1 cellular context compared by ENCODE assay signal in the genomic region with DNA sequence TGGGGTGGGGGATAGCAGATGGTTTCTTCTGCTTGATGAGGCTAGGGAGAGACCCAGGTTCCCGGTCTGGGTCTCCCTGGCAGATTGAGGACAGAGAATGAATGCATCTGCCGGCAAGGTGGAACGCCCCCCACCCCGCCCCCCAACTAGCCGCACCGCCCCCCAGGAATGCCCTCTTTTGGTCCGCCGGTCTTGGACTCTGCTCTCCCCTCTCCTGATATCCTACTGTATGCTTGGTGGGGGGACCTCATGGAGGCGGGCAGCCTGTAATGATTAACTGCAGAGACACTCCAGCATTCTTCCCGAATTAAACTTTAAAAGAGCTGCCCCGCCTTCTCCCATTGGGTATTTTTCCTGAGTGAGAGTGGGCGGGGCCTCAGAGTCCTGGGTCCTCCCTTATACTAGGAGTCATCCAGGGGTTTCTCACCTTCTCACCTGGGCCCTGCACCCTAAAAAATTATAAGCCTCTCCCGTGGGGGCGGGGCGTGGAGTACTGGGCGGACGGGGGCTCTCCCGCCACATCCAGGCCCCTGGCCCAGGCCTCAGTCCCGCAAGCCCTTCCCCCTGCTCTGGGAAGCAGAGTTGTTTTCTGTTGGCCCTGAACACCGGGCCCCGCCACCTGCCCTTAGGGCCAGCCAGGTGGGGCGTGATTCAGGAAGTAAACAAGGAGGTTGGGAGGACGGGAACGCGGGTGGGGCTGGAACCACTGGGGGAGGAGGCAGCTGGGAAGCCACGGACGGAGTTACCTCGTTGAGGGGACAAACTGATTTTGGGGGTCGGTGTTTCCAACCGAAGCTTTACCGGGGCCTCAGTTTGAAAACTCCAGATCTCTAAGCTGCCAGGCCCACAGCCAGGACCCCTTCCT.
A peak's percentile ranks its signal among the peaks of the same experiment; 100 is the strongest.
TF ChIP-seq lines count a peak whose summit lies in the region.

No MANE protein-coding gene starts in this region.

TF ChIP-seq in HepG2, 621 proteins besides CTCF, POLR2A, EP300 and RAD21 (continued from another document and continues in another):
- TF ChIP-seq, protein P1, sequence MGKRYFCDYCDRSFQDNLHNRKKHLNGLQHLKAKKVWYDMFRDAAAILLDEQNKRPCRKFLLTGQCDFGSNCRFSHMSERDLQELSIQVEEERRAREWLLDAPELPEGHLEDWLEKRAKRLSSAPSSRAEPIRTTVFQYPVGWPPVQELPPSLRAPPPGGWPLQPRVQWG (CRISPR knock-in tag; IDR thresholded peaks at IDR 0.05; ENCODE audit: borderline replicate concordance, low read depth): no peak
- TF ChIP-seq NFE2L2 (IDR thresholded peaks at IDR 0.05; ENCODE audit: low read length) (no peak), ZC3H4 (CRISPR knock-in tag; IDR thresholded peaks at IDR 0.05; ENCODE audit: borderline replicate concordance) (no peak; the same call in none of the 2 replicates), DR1 (CRISPR knock-in tag; IDR thresholded peaks at IDR 0.05) (peak; percentile 52; the same call in 1 of the 2 replicates), SNAPC2 (CRISPR knock-in tag; IDR thresholded peaks at IDR 0.05) (no peak), FOXA1 (IDR thresholded peaks at IDR 0.05) (no peak), FOXA1 (CRISPR knock-in tag; IDR thresholded peaks at IDR 0.05) (peak; percentile 96), ZNF543 (CRISPR knock-in tag; IDR thresholded peaks at IDR 0.05) (peak; percentile 22; the same call in 1 of the 2 replicates), ATF1 (CRISPR knock-in tag; IDR thresholded peaks at IDR 0.05) (no peak), RFX5 (IDR thresholded peaks at IDR 0.05; ENCODE audit: low read depth, low read length) (no peak), GPN1 (CRISPR knock-in tag; IDR thresholded peaks at IDR 0.05; ENCODE audit: borderline replicate concordance) (no peak), ZNF7 (CRISPR knock-in tag; IDR thresholded peaks at IDR 0.05) (peak; percentile 25; the same call in 1 of the 2 replicates), CENPX (CRISPR knock-in tag; IDR thresholded peaks at IDR 0.05) (no peak), GATA4 (IDR thresholded peaks at IDR 0.05; ENCODE audit: borderline replicate concordance, low read depth) (no peak; the same call in 1 of the 2 replicates), MAFG (CRISPR knock-in tag; IDR thresholded peaks at IDR 0.05) (no peak), SP140L (CRISPR knock-in tag; IDR thresholded peaks at IDR 0.05; ENCODE audit: borderline replicate concordance) (no peak), HNRNPK (IDR thresholded peaks at IDR 0.05; ENCODE audit: low read depth, low read length, poor library complexity, severe bottlenecking) (no peak), NFYC (CRISPR knock-in tag; IDR thresholded peaks at IDR 0.05) (peak; percentile 19; the same call in 1 of the 2 replicates), REXO4 (CRISPR knock-in tag; IDR thresholded peaks at IDR 0.05; ENCODE audit: borderline replicate concordance) (no peak), ZNF207 (IDR thresholded peaks at IDR 0.05; ENCODE audit: borderline replicate concordance) (no peak), MZF1 (CRISPR knock-in tag; IDR thresholded peaks at IDR 0.05; ENCODE audit: borderline replicate concordance) (no peak), SIN3B (IDR thresholded peaks at IDR 0.05; ENCODE audit: low read length) (no peak), MTA1 (CRISPR knock-in tag; IDR thresholded peaks at IDR 0.05; ENCODE audit: borderline replicate concordance) (peak; percentile 99), ZMYM2 (CRISPR knock-in tag; IDR thresholded peaks at IDR 0.05) (no peak), ZFP82 (CRISPR knock-in tag; IDR thresholded peaks at IDR 0.05; ENCODE audit: borderline replicate concordance) (no peak), SYNCRIP (IDR thresholded peaks at IDR 0.05; ENCODE audit: insufficient read depth, low read depth, low read length) (no peak), NONO (IDR thresholded peaks at IDR 0.05) (no peak), NONO (CRISPR knock-in tag; conservative IDR thresholded peaks at IDR 0.05) (peak; percentile 97), SNRNP70 (IDR thresholded peaks at IDR 0.05; ENCODE audit: low read depth, low read length) (no peak)
- TF ChIP-seq, protein P2, sequence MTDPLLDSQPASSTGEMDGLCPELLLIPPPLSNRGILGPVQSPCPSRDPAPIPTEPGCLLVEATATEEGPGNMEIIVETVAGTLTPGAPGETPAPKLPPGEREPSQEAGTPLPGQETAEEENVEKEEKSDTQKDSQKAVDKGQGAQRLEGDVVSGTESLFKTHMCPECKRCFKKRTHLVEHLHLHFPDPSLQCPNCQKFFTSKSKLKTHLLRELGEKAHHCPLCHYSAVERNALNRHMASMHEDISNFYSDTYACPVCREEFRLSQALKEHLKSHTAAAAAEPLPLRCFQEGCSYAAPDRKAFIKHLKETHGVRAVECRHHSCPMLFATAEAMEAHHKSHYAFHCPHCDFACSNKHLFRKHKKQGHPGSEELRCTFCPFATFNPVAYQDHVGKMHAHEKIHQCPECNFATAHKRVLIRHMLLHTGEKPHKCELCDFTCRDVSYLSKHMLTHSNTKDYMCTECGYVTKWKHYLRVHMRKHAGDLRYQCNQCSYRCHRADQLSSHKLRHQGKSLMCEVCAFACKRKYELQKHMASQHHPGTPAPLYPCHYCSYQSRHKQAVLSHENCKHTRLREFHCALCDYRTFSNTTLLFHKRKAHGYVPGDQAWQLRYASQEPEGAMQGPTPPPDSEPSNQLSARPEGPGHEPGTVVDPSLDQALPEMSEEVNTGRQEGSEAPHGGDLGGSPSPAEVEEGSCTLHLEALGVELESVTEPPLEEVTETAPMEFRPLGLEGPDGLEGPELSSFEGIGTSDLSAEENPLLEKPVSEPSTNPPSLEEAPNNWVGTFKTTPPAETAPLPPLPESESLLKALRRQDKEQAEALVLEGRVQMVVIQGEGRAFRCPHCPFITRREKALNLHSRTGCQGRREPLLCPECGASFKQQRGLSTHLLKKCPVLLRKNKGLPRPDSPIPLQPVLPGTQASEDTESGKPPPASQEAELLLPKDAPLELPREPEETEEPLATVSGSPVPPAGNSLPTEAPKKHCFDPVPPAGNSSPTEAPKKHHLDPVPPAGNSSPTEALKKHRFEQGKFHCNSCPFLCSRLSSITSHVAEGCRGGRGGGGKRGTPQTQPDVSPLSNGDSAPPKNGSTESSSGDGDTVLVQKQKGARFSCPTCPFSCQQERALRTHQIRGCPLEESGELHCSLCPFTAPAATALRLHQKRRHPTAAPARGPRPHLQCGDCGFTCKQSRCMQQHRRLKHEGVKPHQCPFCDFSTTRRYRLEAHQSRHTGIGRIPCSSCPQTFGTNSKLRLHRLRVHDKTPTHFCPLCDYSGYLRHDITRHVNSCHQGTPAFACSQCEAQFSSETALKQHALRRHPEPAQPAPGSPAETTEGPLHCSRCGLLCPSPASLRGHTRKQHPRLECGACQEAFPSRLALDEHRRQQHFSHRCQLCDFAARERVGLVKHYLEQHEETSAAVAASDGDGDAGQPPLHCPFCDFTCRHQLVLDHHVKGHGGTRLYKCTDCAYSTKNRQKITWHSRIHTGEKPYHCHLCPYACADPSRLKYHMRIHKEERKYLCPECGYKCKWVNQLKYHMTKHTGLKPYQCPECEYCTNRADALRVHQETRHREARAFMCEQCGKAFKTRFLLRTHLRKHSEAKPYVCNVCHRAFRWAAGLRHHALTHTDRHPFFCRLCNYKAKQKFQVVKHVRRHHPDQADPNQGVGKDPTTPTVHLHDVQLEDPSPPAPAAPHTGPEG (CRISPR knock-in tag; IDR thresholded peaks at IDR 0.05): peak; percentile 44
- TF ChIP-seq, protein P3, sequence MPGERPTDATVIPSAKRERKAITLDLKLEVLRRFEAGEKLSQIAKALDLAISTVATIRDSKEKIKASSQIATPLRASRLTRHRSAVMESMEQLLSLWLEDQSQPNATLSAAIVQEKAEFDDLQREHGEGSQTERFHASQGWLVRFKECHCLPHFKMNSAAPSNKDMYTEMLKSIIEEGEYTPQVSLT (CRISPR knock-in tag; IDR thresholded peaks at IDR 0.05; ENCODE audit: borderline replicate concordance, low read depth): no peak
- TF ChIP-seq, protein P4, sequence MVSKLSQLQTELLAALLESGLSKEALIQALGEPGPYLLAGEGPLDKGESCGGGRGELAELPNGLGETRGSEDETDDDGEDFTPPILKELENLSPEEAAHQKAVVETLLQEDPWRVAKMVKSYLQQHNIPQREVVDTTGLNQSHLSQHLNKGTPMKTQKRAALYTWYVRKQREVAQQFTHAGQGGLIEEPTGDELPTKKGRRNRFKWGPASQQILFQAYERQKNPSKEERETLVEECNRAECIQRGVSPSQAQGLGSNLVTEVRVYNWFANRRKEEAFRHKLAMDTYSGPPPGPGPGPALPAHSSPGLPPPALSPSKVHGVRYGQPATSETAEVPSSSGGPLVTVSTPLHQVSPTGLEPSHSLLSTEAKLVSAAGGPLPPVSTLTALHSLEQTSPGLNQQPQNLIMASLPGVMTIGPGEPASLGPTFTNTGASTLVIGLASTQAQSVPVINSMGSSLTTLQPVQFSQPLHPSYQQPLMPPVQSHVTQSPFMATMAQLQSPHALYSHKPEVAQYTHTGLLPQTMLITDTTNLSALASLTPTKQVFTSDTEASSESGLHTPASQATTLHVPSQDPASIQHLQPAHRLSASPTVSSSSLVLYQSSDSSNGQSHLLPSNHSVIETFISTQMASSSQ (IDR thresholded peaks at IDR 0.05; ENCODE audit: low read depth): peak; percentile 95
- TF ChIP-seq, protein P4 (CRISPR knock-in tag; IDR thresholded peaks at IDR 0.05; ENCODE audit: borderline replicate concordance): peak; percentile 96
- TF ChIP-seq, protein P5, sequence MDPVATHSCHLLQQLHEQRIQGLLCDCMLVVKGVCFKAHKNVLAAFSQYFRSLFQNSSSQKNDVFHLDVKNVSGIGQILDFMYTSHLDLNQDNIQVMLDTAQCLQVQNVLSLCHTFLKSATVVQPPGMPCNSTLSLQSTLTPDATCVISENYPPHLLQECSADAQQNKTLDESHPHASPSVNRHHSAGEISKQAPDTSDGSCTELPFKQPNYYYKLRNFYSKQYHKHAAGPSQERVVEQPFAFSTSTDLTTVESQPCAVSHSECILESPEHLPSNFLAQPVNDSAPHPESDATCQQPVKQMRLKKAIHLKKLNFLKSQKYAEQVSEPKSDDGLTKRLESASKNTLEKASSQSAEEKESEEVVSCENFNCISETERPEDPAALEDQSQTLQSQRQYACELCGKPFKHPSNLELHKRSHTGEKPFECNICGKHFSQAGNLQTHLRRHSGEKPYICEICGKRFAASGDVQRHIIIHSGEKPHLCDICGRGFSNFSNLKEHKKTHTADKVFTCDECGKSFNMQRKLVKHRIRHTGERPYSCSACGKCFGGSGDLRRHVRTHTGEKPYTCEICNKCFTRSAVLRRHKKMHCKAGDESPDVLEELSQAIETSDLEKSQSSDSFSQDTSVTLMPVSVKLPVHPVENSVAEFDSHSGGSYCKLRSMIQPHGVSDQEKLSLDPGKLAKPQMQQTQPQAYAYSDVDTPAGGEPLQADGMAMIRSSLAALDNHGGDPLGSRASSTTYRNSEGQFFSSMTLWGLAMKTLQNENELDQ (CRISPR knock-in tag; IDR thresholded peaks at IDR 0.05; ENCODE audit: borderline replicate concordance): peak; percentile 81; the same call in 1 of the 2 replicates
- TF ChIP-seq, protein P6, sequence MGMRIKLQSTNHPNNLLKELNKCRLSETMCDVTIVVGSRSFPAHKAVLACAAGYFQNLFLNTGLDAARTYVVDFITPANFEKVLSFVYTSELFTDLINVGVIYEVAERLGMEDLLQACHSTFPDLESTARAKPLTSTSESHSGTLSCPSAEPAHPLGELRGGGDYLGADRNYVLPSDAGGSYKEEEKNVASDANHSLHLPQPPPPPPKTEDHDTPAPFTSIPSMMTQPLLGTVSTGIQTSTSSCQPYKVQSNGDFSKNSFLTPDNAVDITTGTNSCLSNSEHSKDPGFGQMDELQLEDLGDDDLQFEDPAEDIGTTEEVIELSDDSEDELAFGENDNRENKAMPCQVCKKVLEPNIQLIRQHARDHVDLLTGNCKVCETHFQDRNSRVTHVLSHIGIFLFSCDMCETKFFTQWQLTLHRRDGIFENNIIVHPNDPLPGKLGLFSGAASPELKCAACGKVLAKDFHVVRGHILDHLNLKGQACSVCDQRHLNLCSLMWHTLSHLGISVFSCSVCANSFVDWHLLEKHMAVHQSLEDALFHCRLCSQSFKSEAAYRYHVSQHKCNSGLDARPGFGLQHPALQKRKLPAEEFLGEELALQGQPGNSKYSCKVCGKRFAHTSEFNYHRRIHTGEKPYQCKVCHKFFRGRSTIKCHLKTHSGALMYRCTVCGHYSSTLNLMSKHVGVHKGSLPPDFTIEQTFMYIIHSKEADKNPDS (CRISPR knock-in tag; IDR thresholded peaks at IDR 0.05): no peak
- TF ChIP-seq, protein P7, sequence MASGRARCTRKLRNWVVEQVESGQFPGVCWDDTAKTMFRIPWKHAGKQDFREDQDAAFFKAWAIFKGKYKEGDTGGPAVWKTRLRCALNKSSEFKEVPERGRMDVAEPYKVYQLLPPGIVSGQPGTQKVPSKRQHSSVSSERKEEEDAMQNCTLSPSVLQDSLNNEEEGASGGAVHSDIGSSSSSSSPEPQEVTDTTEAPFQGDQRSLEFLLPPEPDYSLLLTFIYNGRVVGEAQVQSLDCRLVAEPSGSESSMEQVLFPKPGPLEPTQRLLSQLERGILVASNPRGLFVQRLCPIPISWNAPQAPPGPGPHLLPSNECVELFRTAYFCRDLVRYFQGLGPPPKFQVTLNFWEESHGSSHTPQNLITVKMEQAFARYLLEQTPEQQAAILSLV (CRISPR knock-in tag; IDR thresholded peaks at IDR 0.05; ENCODE audit: borderline replicate concordance): peak; percentile 83; the same call in 1 of the 2 replicates
- TF ChIP-seq, protein P8, sequence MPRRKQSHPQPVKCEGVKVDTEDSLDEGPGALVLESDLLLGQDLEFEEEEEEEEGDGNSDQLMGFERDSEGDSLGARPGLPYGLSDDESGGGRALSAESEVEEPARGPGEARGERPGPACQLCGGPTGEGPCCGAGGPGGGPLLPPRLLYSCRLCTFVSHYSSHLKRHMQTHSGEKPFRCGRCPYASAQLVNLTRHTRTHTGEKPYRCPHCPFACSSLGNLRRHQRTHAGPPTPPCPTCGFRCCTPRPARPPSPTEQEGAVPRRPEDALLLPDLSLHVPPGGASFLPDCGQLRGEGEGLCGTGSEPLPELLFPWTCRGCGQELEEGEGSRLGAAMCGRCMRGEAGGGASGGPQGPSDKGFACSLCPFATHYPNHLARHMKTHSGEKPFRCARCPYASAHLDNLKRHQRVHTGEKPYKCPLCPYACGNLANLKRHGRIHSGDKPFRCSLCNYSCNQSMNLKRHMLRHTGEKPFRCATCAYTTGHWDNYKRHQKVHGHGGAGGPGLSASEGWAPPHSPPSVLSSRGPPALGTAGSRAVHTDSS (CRISPR knock-in tag; conservative IDR thresholded peaks at IDR 0.05): 0 out of 2 replicates have a peak, but pooled peaks have one; percentile 16
- TF ChIP-seq, protein P9, sequence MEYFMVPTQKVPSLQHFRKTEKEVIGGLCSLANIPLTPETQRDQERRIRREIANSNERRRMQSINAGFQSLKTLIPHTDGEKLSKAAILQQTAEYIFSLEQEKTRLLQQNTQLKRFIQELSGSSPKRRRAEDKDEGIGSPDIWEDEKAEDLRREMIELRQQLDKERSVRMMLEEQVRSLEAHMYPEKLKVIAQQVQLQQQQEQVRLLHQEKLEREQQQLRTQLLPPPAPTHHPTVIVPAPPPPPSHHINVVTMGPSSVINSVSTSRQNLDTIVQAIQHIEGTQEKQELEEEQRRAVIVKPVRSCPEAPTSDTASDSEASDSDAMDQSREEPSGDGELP (IDR thresholded peaks at IDR 0.05; ENCODE audit: borderline replicate concordance, low read depth): peak; percentile 89
